In genomic region chr12:107685360-107686248, GRCh38 we compare ENCODE assay signal across 8 cellular contexts. TPM values are rescaled to one million over a fixed set of nuclear protein-coding genes. Genes with fewer than 3 reads are reported as not detected.
A peak's percentile ranks its signal among the peaks of the same experiment; 100 is the strongest.
DNase-seq lines count a peak whose midpoint lies in the region; ATAC-seq and TF ChIP-seq lines count a peak whose summit lies in the region.

PWP1 (plus strand) TSS chr12:107685799; CDS start chr12:107685900, 101 bp downstream.

- DNase-seq in GM12865 (ENCODE audit: low read depth) = peak; percentile 98
- DNase-seq in NCI-H1417 (lab: John Stamatoyannopoulos, UW) = peak; percentile 97 to 99 (median 99)
- DNase-seq in activated naive CD8-positive, alpha-beta T cell treated with anti-CD3 and anti-CD28 coated beads, Interleukin-2, amount 10 ng/mL, durations not matched to agents 7 days and 5 days = peak; percentile 96
- peak; percentile 99 for DNase-seq in Right ventricle myocardium inferior (ENCODE audit: missing footprints)
- DNase-seq in ovary = peak; percentile 92 to 96 (median 95)

- H3K36me3 ChIP-seq in SU-DHL-6 (ENCODE audit: low read length) (peaks cover 10% of the 10 kb centered on the region; the same call in 1 of the 2 replicates), ovary (no peaks in the 10 kb centered on the region), thymus (ENCODE audit: control insufficient read depth, insufficient read depth) (peaks cover 15% of the 10 kb centered on the region)

- peaks cover 21% of the 10 kb centered on the region for H3K79me2 ChIP-seq in SU-DHL-6 (ENCODE audit: insufficient read depth, low read length)

- H3K27me3 Mint-ChIP-seq in activated naive CD8-positive, alpha-beta T cell treated with anti-CD3 and anti-CD28 coated beads, Interleukin-2, amount 10 ng/mL, durations not matched to agents 7 days and 5 days = peaks cover 2% of the 10 kb centered on the region

- H3K27ac ChIP-seq in SU-DHL-6 (ENCODE audit: low read depth, low read length) = peak within 1 kb of the TSS; percentile 17
- peak within 1 kb of the TSS; percentile 39 to 72 for H3K27ac ChIP-seq in ovary
- H3K27ac ChIP-seq in thymus (ENCODE audit: low read depth) = peak within 1 kb of the TSS; percentile 94

- peak within 1 kb of the TSS; percentile 95 for H3K4me3 Mint-ChIP-seq in activated naive CD8-positive, alpha-beta T cell treated with anti-CD3 and anti-CD28 coated beads, Interleukin-2, amount 10 ng/mL, durations not matched to agents 7 days and 5 days

- H3K4me3 ChIP-seq in GM12865 (ENCODE audit: low read depth, low read length) (peak within 1 kb of the TSS; percentile 99), SU-DHL-6 (ENCODE audit: insufficient read depth, low read length, poor library complexity, severe bottlenecking) (peak within 1 kb of the TSS; percentile 78), ovary (peak within 1 kb of the TSS; percentile 93), thymus (ENCODE audit: low read length) (peak within 1 kb of the TSS; percentile 64)

- peak within 1 kb of the TSS; percentile 97 for H3K27ac Mint-ChIP-seq in activated naive CD8-positive, alpha-beta T cell treated with anti-CD3 and anti-CD28 coated beads, Interleukin-2, amount 10 ng/mL, durations not matched to agents 7 days and 5 days

- POLR2A ChIA-PET in activated naive CD8-positive, alpha-beta T cell treated with anti-CD3 and anti-CD28 coated beads, Interleukin-2, amount 10 ng/mL, durations not matched to agents 7 days and 5 days (lab: Charles Lee) = interaction anchor here (0.6 to 1.1 kb wide), 5 partner anchors 46 to 367 kb away, joined by 3 to 4 read pairs (median 3); partner anchors contain the start of gene PRDM4

- H3K4me2 ChIP-seq in SU-DHL-6 (ENCODE audit: low read depth, low read length, poor library complexity, severe bottlenecking) = peak within 1 kb of the TSS; percentile 94

- WGBS in ovary, 3 donors = 0 to 1% (median 1%) methylated on average over 48 to 51 of the region's 51 CpGs
- under 1% methylated on average over 51 of the region's 51 CpGs for WGBS in thymus

- TF ChIP-seq EP300 in ovary (IDR thresholded peaks at IDR 0.05) = no peak

- peak within 1 kb of the TSS; percentile 71 for H2AFZ ChIP-seq in SU-DHL-6 (ENCODE audit: low read depth, low read length, severe bottlenecking)

- peak; percentile 92 for ATAC-seq in HG02759 (IDR thresholded peaks at IDR 0.05; ENCODE audit: unreplicated experiment)
- peak; percentile 94 for ATAC-seq in activated naive CD8-positive, alpha-beta T cell treated with anti-CD3 and anti-CD28 coated beads, Interleukin-2, amount 10 ng/mL, durations not matched to agents 7 days and 5 days (ENCODE audit: low read depth)
- ATAC-seq in Right ventricle myocardium inferior = peak; percentile 96

- peaks cover 17% of the 10 kb centered on the region for H3K4me1 Mint-ChIP-seq in activated naive CD8-positive, alpha-beta T cell treated with anti-CD3 and anti-CD28 coated beads, Interleukin-2, amount 10 ng/mL, durations not matched to agents 7 days and 5 days

- peaks cover 12% of the 10 kb centered on the region for H3K36me3 Mint-ChIP-seq in activated naive CD8-positive, alpha-beta T cell treated with anti-CD3 and anti-CD28 coated beads, Interleukin-2, amount 10 ng/mL, durations not matched to agents 7 days and 5 days

- H4K20me1 ChIP-seq in SU-DHL-6 (ENCODE audit: low read depth, low read length) = no peaks in the 10 kb centered on the region

- intact Hi-C loops in Right ventricle myocardium inferior (cut with DNase I) (loop anchor here (5.0 kb wide), 1 partner anchor 77 kb away; the partner anchor contains the start of gene PRDM4), ovary (cut with DNase I) (loop anchor here in 1 of 4 donors (10.0 kb wide), 1 partner anchor 829 kb away; the partner anchor contains the start of gene FICD)

- TF ChIP-seq CTCF in GM12865 (IDR thresholded peaks at IDR 0.05; ENCODE audit: insufficient read depth, low read depth, low read length, missing control alignments) (no peak), SU-DHL-6 (IDR thresholded peaks at IDR 0.05; ENCODE audit: insufficient read depth, low read length, poor library complexity, severe bottlenecking) (no peak), ovary (IDR thresholded peaks at IDR 0.05) (no peak)

- H3K9ac ChIP-seq in SU-DHL-6 (ENCODE audit: low read length) = peak within 1 kb of the TSS; percentile 85

- H3F3A ChIP-seq in SU-DHL-6 (ENCODE audit: insufficient read depth) = no peaks in the 10 kb centered on the region

- H3K9me2 ChIP-seq in SU-DHL-6 (replicated peaks; ENCODE audit: insufficient read depth, low read length) = no peaks in the 10 kb centered on the region

- peak; percentile 55 for TF ChIP-seq POLR2A in ovary (IDR thresholded peaks at IDR 0.05)

- H3K4me1 ChIP-seq in ovary (ENCODE audit: insufficient read depth) (peaks cover 4% of the 10 kb centered on the region), thymus (ENCODE audit: control insufficient read depth, insufficient read depth, low read length) (peaks cover 11% of the 10 kb centered on the region)

- no peaks in the 10 kb centered on the region for H3K9me3 ChIP-seq in SU-DHL-6 (ENCODE audit: insufficient read depth, low read length)
- no peaks in the 10 kb centered on the region for H3K9me3 ChIP-seq in ovary
- H3K9me3 ChIP-seq in thymus (ENCODE audit: control insufficient read depth) = no peaks in the 10 kb centered on the region

- H3K9me3 Mint-ChIP-seq in activated naive CD8-positive, alpha-beta T cell treated with anti-CD3 and anti-CD28 coated beads, Interleukin-2, amount 10 ng/mL, durations not matched to agents 7 days and 5 days = no peaks in the 10 kb centered on the region

- H3K27me3 ChIP-seq in SU-DHL-6 (ENCODE audit: low read length) = no peaks in the 10 kb centered on the region
- no peaks in the 10 kb centered on the region for H3K27me3 ChIP-seq in ovary
- H3K27me3 ChIP-seq in thymus (ENCODE audit: control insufficient read depth, insufficient read depth) = no peaks in the 10 kb centered on the region

RNA-seq across cellular contexts. Expression of gene PWP1, which starts in this region (rescaled TPM):
- 10 to 100 TPM; 32.9 to 37.3 TPM for total RNA-seq in activated naive CD8-positive, alpha-beta T cell treated with anti-CD3 and anti-CD28 coated beads, Interleukin-2, amount 10 ng/mL, durations not matched to agents 7 days and 5 days
- total RNA-seq in Right ventricle myocardium inferior = 13.3 TPM
- 10 to 100 TPM; 30.1 to 86.7 (median 34.4) TPM for total RNA-seq in ovary
- 10 to 100 TPM; 33.7 to 52.7 TPM for polyA plus RNA-seq in ovary
- 33.8 TPM for polyA plus RNA-seq in thymus

Comparison
In these comparisons a context has a peak if more than half of its experiments do, and no peak if none do; other contexts are left out.
1. Peak in every context shown above with its lines: DNase-seq, ATAC-seq, H3K4me3 ChIP-seq and H3K27ac ChIP-seq.
2. H3K27ac ChIP-seq: peak in every context shown above with its lines; median percentile 94 in thymus; 56 in ovary; 17 in SU-DHL-6.